In the genomic region with DNA sequence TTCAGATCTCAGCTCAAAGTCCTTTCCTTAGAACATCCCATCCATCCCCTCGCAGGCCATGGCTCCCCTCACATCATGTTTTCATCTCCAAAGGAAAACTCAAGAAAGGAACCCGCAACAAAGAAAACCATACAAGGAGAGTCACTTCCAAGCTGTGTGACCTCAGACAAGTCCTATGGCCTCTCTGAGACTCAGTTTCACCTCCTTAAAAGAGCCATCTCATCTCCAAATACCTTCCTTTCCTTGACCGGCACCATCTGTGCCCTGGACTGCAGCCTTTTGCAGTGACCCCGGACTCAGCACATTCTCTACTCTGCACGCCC, we compare ENCODE assay signal across 16 cellular contexts. TPM values are rescaled to one million over a fixed set of nuclear protein-coding genes. Genes with fewer than 3 reads are reported as not detected.
DNase-seq lines count a peak whose midpoint lies in the region; ATAC-seq and TF ChIP-seq lines count a peak whose summit lies in the region.
"Had no signal": no experiment of that assay in that cellular context is flagged by ENCODE, and none has a peak within 500 bp of the region (broad histone marks: within the 10 kb centered on the region; RNA-seq: fewer than 3 reads in every experiment).

No MANE protein-coding gene starts in this region.

- DNase-seq in activated naive CD8-positive, alpha-beta T cell treated with anti-CD3 and anti-CD28 coated beads, Interleukin-2, amount 50 U/mL, for 24 hours: no peak
- DNase-seq in T-helper 17 cell: no peak
- DNase-seq in mesenchymal stem cell: no peak
- no peak for DNase-seq in smooth muscle cell (lab: John Stamatoyannopoulos, UW; ENCODE audit: unreplicated experiment)
- no peak for DNase-seq in glomerular visceral epithelial cell (ENCODE audit: extremely low spot score)
- no peak for DNase-seq in NCI-H1436 (lab: John Stamatoyannopoulos, UW)
- DNase-seq: 8988T, DMS79, NCI-H187 treated with DMSO at 0.1 percent for 48 hours, NCI-H226, NCI-H524 treated with DMSO at 0.1 percent for 48 hours, SHP77 had no signal

- no peaks in the 10 kb centered on the region for H3F3A ChIP-seq in smooth muscle cell (ENCODE audit: low read depth)

- H3K4me2 ChIP-seq in mesenchymal stem cell (ENCODE audit: low read length, poor library complexity, severe bottlenecking) (no peak overlapping the region), smooth muscle cell (no peak overlapping the region)

- H2AFZ ChIP-seq in mesenchymal stem cell (ENCODE audit: low read depth, low read length) (no peak overlapping the region), smooth muscle cell (ENCODE audit: low read depth) (peak overlapping the region; percentile 10)

- H3K27me3 Mint-ChIP-seq in activated naive CD8-positive, alpha-beta T cell: no peaks in the 10 kb centered on the region
- H3K27me3 Mint-ChIP-seq in activated naive CD8-positive, alpha-beta T cell treated with anti-CD3 and anti-CD28 coated beads, Interleukin-2, amount 50 U/mL, for 24 hours: no peaks in the 10 kb centered on the region
- H3K27me3 Mint-ChIP-seq in T-helper 17 cell: no peaks in the 10 kb centered on the region

- H3K9me3 Mint-ChIP-seq in activated naive CD8-positive, alpha-beta T cell (ENCODE audit: low read depth): no peaks in the 10 kb centered on the region
- H3K9me3 Mint-ChIP-seq in activated naive CD8-positive, alpha-beta T cell treated with anti-CD3 and anti-CD28 coated beads, Interleukin-2, amount 50 U/mL, for 24 hours: no peaks in the 10 kb centered on the region

- H3K27me3 ChIP-seq in mesenchymal stem cell (ENCODE audit: control insufficient read depth in 1 of 2, insufficient read depth in 1 of 2, low read length in 2 of 2): peaks cover 0 to 5% of the 10 kb centered on the region in 2 experiments
- no peaks in the 10 kb centered on the region for H3K27me3 ChIP-seq in smooth muscle cell (ENCODE audit: low read depth)

- ATAC-seq in activated naive CD8-positive, alpha-beta T cell treated with anti-CD3 and anti-CD28 coated beads, Interleukin-2, amount 50 U/mL, for 24 hours: no peak
- ATAC-seq in T-helper 17 cell: no peak
- ATAC-seq in HG03571 (IDR thresholded peaks at IDR 0.05; ENCODE audit: unreplicated experiment): no peak

- TF ChIP-seq CTCF in smooth muscle cell (IDR thresholded peaks at IDR 0.05; ENCODE audit: borderline replicate concordance, insufficient read depth, poor library complexity, severe bottlenecking): no peak

- no peak overlapping the region for H3K9ac ChIP-seq in mesenchymal stem cell (ENCODE audit: low read length)
- no peak overlapping the region for H3K9ac ChIP-seq in smooth muscle cell (ENCODE audit: low read depth)

- peaks cover 2% of the 10 kb centered on the region for H3K4me1 ChIP-seq in mesenchymal stem cell (ENCODE audit: control insufficient read depth, insufficient read depth, low read depth, low read length)
- peaks cover 7% of the 10 kb centered on the region for H3K4me1 ChIP-seq in smooth muscle cell (ENCODE audit: low read depth)
- H3K4me1 ChIP-seq: HAP-1 had no signal

- H3K18ac ChIP-seq in mesenchymal stem cell (ENCODE audit: low read depth in 1 of 2, low read length in 2 of 2): peak overlapping the region in 1 of 2 experiments; percentile 42

- no peak overlapping the region for H2BK5ac ChIP-seq in mesenchymal stem cell (ENCODE audit: low read depth, low read length, poor library complexity, severe bottlenecking)

- WGBS in mesenchymal stem cell: 86% methylated on average over 5 of the region's 5 CpGs
- WGBS in smooth muscle cell (ENCODE audit: low lambda C conversion rate): 86% methylated on average over 5 of the region's 5 CpGs

- H3K27ac ChIP-seq in mesenchymal stem cell (ENCODE audit: low read length, poor library complexity, severe bottlenecking) (no peak overlapping the region), smooth muscle cell (ENCODE audit: low read depth) (peak overlapping the region; percentile 11)
- H3K27ac ChIP-seq: SK-N-MC had no signal

- peak overlapping the region; percentile 28 for H3K27ac Mint-ChIP-seq in activated naive CD8-positive, alpha-beta T cell
- no peak overlapping the region for H3K27ac Mint-ChIP-seq in activated naive CD8-positive, alpha-beta T cell treated with anti-CD3 and anti-CD28 coated beads, Interleukin-2, amount 50 U/mL, for 24 hours
- H3K27ac Mint-ChIP-seq in T-helper 17 cell: peak overlapping the region; percentile 53

- H3K4ac ChIP-seq in mesenchymal stem cell (ENCODE audit: low read depth in 1 of 2, low read length in 2 of 2): peak overlapping the region in 1 of 2 experiments; percentile 4

- no peaks in the 10 kb centered on the region for H3K79me1 ChIP-seq in mesenchymal stem cell (replicated peaks; ENCODE audit: low read length, poor library complexity, severe bottlenecking)

- H4K91ac ChIP-seq in mesenchymal stem cell (ENCODE audit: low read length): no peak overlapping the region

- no peak overlapping the region for H2BK15ac ChIP-seq in mesenchymal stem cell (ENCODE audit: low read depth, poor library complexity, severe bottlenecking)

- H3K36me3 ChIP-seq in mesenchymal stem cell (ENCODE audit: control insufficient read depth in 1 of 2, insufficient read depth in 2 of 2, low read depth in 1 of 2, low read length in 2 of 2) (no peaks in the 10 kb centered on the region), smooth muscle cell (ENCODE audit: low read depth) (no peaks in the 10 kb centered on the region)
- H3K36me3 ChIP-seq: HAP-1 had no signal

- H2AK5ac ChIP-seq in mesenchymal stem cell (ENCODE audit: low read length, severe bottlenecking): no peak overlapping the region

- peaks cover 3% of the 10 kb centered on the region for H3K36me3 Mint-ChIP-seq in activated naive CD8-positive, alpha-beta T cell
- no peaks in the 10 kb centered on the region for H3K36me3 Mint-ChIP-seq in activated naive CD8-positive, alpha-beta T cell treated with anti-CD3 and anti-CD28 coated beads, Interleukin-2, amount 50 U/mL, for 24 hours (ENCODE audit: low read depth)
- H3K36me3 Mint-ChIP-seq in T-helper 17 cell (ENCODE audit: low read depth): peaks cover 5% of the 10 kb centered on the region

- H3K4me3 Mint-ChIP-seq in activated naive CD8-positive, alpha-beta T cell: no peak overlapping the region
- H3K4me3 Mint-ChIP-seq in activated naive CD8-positive, alpha-beta T cell treated with anti-CD3 and anti-CD28 coated beads, Interleukin-2, amount 50 U/mL, for 24 hours: no peak overlapping the region
- H3K4me3 Mint-ChIP-seq in T-helper 17 cell: no peak overlapping the region

- H3K4me1 Mint-ChIP-seq in activated naive CD8-positive, alpha-beta T cell (ENCODE audit: low read depth): peaks cover 49% of the 10 kb centered on the region
- peaks cover 7% of the 10 kb centered on the region for H3K4me1 Mint-ChIP-seq in activated naive CD8-positive, alpha-beta T cell treated with anti-CD3 and anti-CD28 coated beads, Interleukin-2, amount 50 U/mL, for 24 hours
- H3K4me1 Mint-ChIP-seq in T-helper 17 cell: peaks cover 42% of the 10 kb centered on the region

- H3K23ac ChIP-seq in mesenchymal stem cell (ENCODE audit: low read length in 2 of 2): no peak overlapping the region

- no peak overlapping the region for H2BK120ac ChIP-seq in mesenchymal stem cell (ENCODE audit: low read depth, low read length)

- no peak overlapping the region for H3K4me3 ChIP-seq in mesenchymal stem cell (ENCODE audit: insufficient read depth in 1 of 2, low read depth in 1 of 2, low read length in 2 of 2)
- no peak overlapping the region for H3K4me3 ChIP-seq in smooth muscle cell
- H3K4me3 ChIP-seq: HAP-1, SK-N-MC had no signal

- no peaks in the 10 kb centered on the region for H3K9me3 ChIP-seq in T-helper 17 cell (ENCODE audit: control insufficient read depth, low read length, poor library complexity, severe bottlenecking)
- H3K9me3 ChIP-seq in mesenchymal stem cell (ENCODE audit: control insufficient read depth, low read length): no peaks in the 10 kb centered on the region
- H3K9me3 ChIP-seq in smooth muscle cell (replicated peaks; ENCODE audit: low read depth): no peaks in the 10 kb centered on the region
- H3K9me3 ChIP-seq: HAP-1 had no signal

- H4K20me1 ChIP-seq in smooth muscle cell (ENCODE audit: low read depth): no peaks in the 10 kb centered on the region

- peak overlapping the region; percentile 50 for H4K8ac ChIP-seq in mesenchymal stem cell (ENCODE audit: low read length)

- H3K79me2 ChIP-seq in smooth muscle cell (ENCODE audit: low read depth): peaks cover 5% of the 10 kb centered on the region

- H3K14ac ChIP-seq in mesenchymal stem cell (ENCODE audit: low read length in 2 of 2): peak overlapping the region in 1 of 2 experiments; percentile 83

- no peak overlapping the region for H2BK12ac ChIP-seq in mesenchymal stem cell (ENCODE audit: low read length in 2 of 2)

RNA-seq across cellular contexts. Expression of a gene that starts 10.7 kb away (rescaled TPM):
- total RNA-seq in T-helper 17 cell (10 to 100 TPM; 13.9 to 16.6 TPM), smooth muscle cell (5.8 and 6.0 TPM in 2 replicates)
- 2.3 TPM for polyA plus RNA-seq in mesenchymal stem cell (2013, experiment 1 of 2)
- 2.3 TPM for polyA plus RNA-seq in mesenchymal stem cell (2013, experiment 2 of 2)
- 4.7 and 6.8 TPM in 2 replicates for polyA plus RNA-seq in smooth muscle cell
